22 cellular contexts compared by ENCODE assay signal in genomic region chr10:9535744-9536143, GRCh38.
A peak's percentile ranks its signal among the peaks of the same experiment; 100 is the strongest.
DNase-seq lines count a peak whose midpoint lies in the region; ATAC-seq, FAIRE-seq and TF ChIP-seq lines count a peak whose summit lies in the region.
"Had no signal": no experiment of that assay in that cellular context is flagged by ENCODE, and none has a peak within 500 bp of the region (broad histone marks: within the 10 kb centered on the region; RNA-seq: fewer than 3 reads in every experiment).

No MANE protein-coding gene starts in this region.

- H3K14ac ChIP-seq in H9 (ENCODE audit: insufficient read depth, low read length) (no peak overlapping the region), H1 (ENCODE audit: insufficient read length) (no peak overlapping the region)

- H2AK5ac ChIP-seq in H9 (ENCODE audit: insufficient read length, low read length) (no peak overlapping the region), H1 (ENCODE audit: low read depth, low read length) (no peak overlapping the region)

- H3K18ac ChIP-seq in H9 (ENCODE audit: insufficient read length, low read depth, low read length): no peak overlapping the region
- H3K18ac ChIP-seq in H1 (ENCODE audit: extremely low read depth, low read length): no peak overlapping the region

- ATAC-seq in GM19035 (IDR thresholded peaks at IDR 0.05; ENCODE audit: unreplicated experiment) (peak; percentile 90), HG03175 (IDR thresholded peaks at IDR 0.05; ENCODE audit: unreplicated experiment) (peak; percentile 73), GM19324 (IDR thresholded peaks at IDR 0.05; ENCODE audit: low FRiP score, unreplicated experiment) (no peak)
- ATAC-seq: mucosa of descending colon; stimulated activated naive CD8-positive, alpha-beta T cell treated with anti-CD3 and anti-CD28 coated beads, Interleukin-15, Interleukin-2, amounts not matched to agents 100 U/mL and 50 U/mL, for 24 hours had no signal

- peaks cover 12 to 13% of the 10 kb centered on the region in 2 experiments for H3K4me1 Mint-ChIP-seq in H9

- no peak for FAIRE-seq in H1 (lab: Jason Lieb, UNC)
- FAIRE-seq: H54, small intestine had no signal

- TF ChIP-seq EP300 in H1 (IDR thresholded peaks at IDR 0.05; ENCODE audit: borderline replicate concordance in 1 of 2, low read depth in 2 of 2, low read length in 2 of 2): no peak

- H3K79me2 ChIP-seq in H9 (ENCODE audit: insufficient read depth, low read length) (no peaks in the 10 kb centered on the region), H1 (ENCODE audit: control insufficient read depth in 1 of 2, insufficient read depth in 2 of 2, low read length in 2 of 2) (no peaks in the 10 kb centered on the region)

- H3K27me3 ChIP-seq in H9 (ENCODE audit: insufficient read depth, low read length) (no peaks in the 10 kb centered on the region), H1 (replicated peaks in 1 of 4; ENCODE audit: control insufficient read depth in 3 of 4, extremely low read depth in 1 of 4, insufficient read depth in 3 of 4, low read length in 3 of 4) (no peaks in the 10 kb centered on the region)
- H3K27me3 ChIP-seq: BLaER1 treated with 17β-estradiol and CSF1 and Interleukin-3, amounts not matched to agents 10 nM and 100 nM; ovary had no signal

- intact Hi-C loops in posterior cingulate gyrus (cut with DNase I): no loop called here

- H2AFZ ChIP-seq in H9 (ENCODE audit: low read length) (no peak overlapping the region), H1 (ENCODE audit: low read length) (peak overlapping the region; percentile 64; the same call in 1 of the 2 replicates)

- CTCF ChIA-PET in H1 (lab: Charles Lee; ENCODE audit: partially characterized antibody): interaction anchor here (0.7 to 1.0 kb wide), 2 partner anchors 8 to 590 kb away, joined by 3 read pairs; no protein-coding TSS in a partner anchor

- no peaks in the 10 kb centered on the region; a peak in 1 of 8 replicates for H3K36me3 ChIP-seq in H1 (ENCODE audit: control insufficient read depth in 2 of 4, insufficient read depth in 4 of 4, low read length in 3 of 4)
- H3K36me3 ChIP-seq: BLaER1 treated with 17β-estradiol and CSF1 and Interleukin-3, amounts not matched to agents 10 nM and 100 nM; ovary had no signal

- H2BK5ac ChIP-seq in H9 (ENCODE audit: insufficient read length, low read length) (no peak overlapping the region), H1 (ENCODE audit: low read depth, low read length) (no peak overlapping the region)

- H3K9me3 Mint-ChIP-seq in H9: no peaks in the 10 kb centered on the region; a peak in 1 of 5 replicates

- no peak overlapping the region for H3K56ac ChIP-seq in H9 (ENCODE audit: insufficient read length, low read depth, low read length)
- H3K56ac ChIP-seq in H1 (replicated peaks; ENCODE audit: insufficient read length, low read depth, low read length): no peak overlapping the region

- H3K4me1 ChIP-seq in H9 (ENCODE audit: insufficient read depth, low read length): no peaks in the 10 kb centered on the region; the same call in 1 of the 2 replicates
- peaks cover 0 to 5% (median 1%) of the 10 kb centered on the region in 4 experiments; a peak in 3 of 7 replicates for H3K4me1 ChIP-seq in H1 (replicated peaks in 1 of 4; ENCODE audit: control insufficient read depth in 3 of 4, insufficient read depth in 4 of 4, low read length in 3 of 4)

- H3K79me1 ChIP-seq in H9 (ENCODE audit: insufficient read depth, low read depth, low read length, poor library complexity, severe bottlenecking): no peaks in the 10 kb centered on the region
- no peaks in the 10 kb centered on the region for H3K79me1 ChIP-seq in H1 (ENCODE audit: low read depth, low read length)

- H4K20me1 ChIP-seq in H9 (ENCODE audit: control insufficient read depth, insufficient read depth, insufficient read length) (no peaks in the 10 kb centered on the region), H1 (replicated peaks in 1 of 2; ENCODE audit: control insufficient read depth in 1 of 2, insufficient read depth in 2 of 2, low read length in 2 of 2) (no peaks in the 10 kb centered on the region)
- H4K20me1 ChIP-seq: BLaER1 treated with 17β-estradiol and CSF1 and Interleukin-3, amounts not matched to agents 10 nM and 100 nM had no signal

- peak overlapping the region; percentile 5 to 82 (median 5); a peak in 4 of 7 replicates for H3K27ac Mint-ChIP-seq in H9
- H3K27ac Mint-ChIP-seq: dendritic cell treated with granulocyte-macrophage colony-stimulating factor and Interleukin-4, amounts not matched to agents 40 ng/mL and 50 ng/mL, for 4 days had no signal

- no peak overlapping the region for H3K4me3 ChIP-seq in H1 (ENCODE audit: extremely low read depth in 1 of 4, insufficient read depth in 2 of 4, low read depth in 3 of 4, low read length in 4 of 4)
- H3K4me3 ChIP-seq: BLaER1 treated with 17β-estradiol and CSF1 and Interleukin-3, amounts not matched to agents 10 nM and 100 nM; mucosa of descending colon; ovary had no signal

- H2BK12ac ChIP-seq in H9 (ENCODE audit: insufficient read length, low read depth, low read length) (no peak overlapping the region), H1 (ENCODE audit: low read depth, low read length) (no peak overlapping the region)

- no peak overlapping the region for H4K5ac ChIP-seq in H9 (ENCODE audit: insufficient read length, low read depth, low read length)
- no peak overlapping the region for H4K5ac ChIP-seq in H1 (ENCODE audit: insufficient read length, low read depth, low read length)

- H3K4ac ChIP-seq in H9 (ENCODE audit: low read depth, low read length) (no peak overlapping the region), H1 (replicated peaks; ENCODE audit: insufficient read length, low read depth, low read length) (no peak overlapping the region)

- no peak overlapping the region for H3K23ac ChIP-seq in H9 (ENCODE audit: insufficient read length, low read depth, low read length)
- H3K23ac ChIP-seq in H1 (ENCODE audit: insufficient read length): no peak overlapping the region

- no peaks in the 10 kb centered on the region; the same call in 1 of the 2 replicates for H3K27me3 Mint-ChIP-seq in H9 (ENCODE audit: low read depth)
- H3K27me3 Mint-ChIP-seq: dendritic cell treated with granulocyte-macrophage colony-stimulating factor and Interleukin-4, amounts not matched to agents 40 ng/mL and 50 ng/mL, for 4 days had no signal

- WGBS in H9 (ENCODE audit: extremely low coverage, insufficient read length, low lambda C conversion rate): no CpG with 5 or more reads among the region's 4 CpGs
- WGBS in H1 (ENCODE audit: extremely low coverage in 1 of 2, insufficient coverage in 1 of 2, insufficient read length in 1 of 2, insufficient replicate concordance in 2 of 2, low coverage in 1 of 2, low lambda C conversion rate in 2 of 2, missing lambda C conversion rate in 1 of 2), 2 experiments: 79% methylated on average over 4 of the region's 4 CpGs; no CpG with 5 or more reads in 1 of the 2 experiments

- no peak overlapping the region for H3K9ac ChIP-seq in H9 (ENCODE audit: extremely low read depth, insufficient read length, low read length)
- H3K9ac ChIP-seq in H1 (replicated peaks in 1 of 4; ENCODE audit: extremely low read depth in 1 of 4, low read depth in 3 of 4, low read length in 3 of 4): no peak overlapping the region
- H3K9ac ChIP-seq: BLaER1 treated with 17β-estradiol and CSF1 and Interleukin-3, amounts not matched to agents 10 nM and 100 nM had no signal

- no peak overlapping the region for H2BK120ac ChIP-seq in H9 (ENCODE audit: low read depth, low read length, poor library complexity, severe bottlenecking)
- H2BK120ac ChIP-seq in H1 (replicated peaks; ENCODE audit: low read depth, low read length): no peak overlapping the region

- H2BK15ac ChIP-seq in H9 (ENCODE audit: low read depth, low read length): no peak overlapping the region
- H2BK15ac ChIP-seq in H1 (ENCODE audit: low read length): no peak overlapping the region

- H4K91ac ChIP-seq in H9 (ENCODE audit: insufficient read length, low read depth, low read length) (no peak overlapping the region), H1 (replicated peaks; ENCODE audit: insufficient read length, low read length) (no peak overlapping the region)

- TF ChIP-seq CTCF in H9 (conservative IDR thresholded peaks at IDR 0.05) (no peak), H1 (IDR thresholded peaks at IDR 0.05; ENCODE audit: control extremely low read depth in 1 of 3, insufficient read depth in 1 of 3, low read depth in 1 of 3, low read length in 3 of 3) (no peak)

- H2BK20ac ChIP-seq in H9 (ENCODE audit: low read depth, low read length, poor library complexity, severe bottlenecking): no peak overlapping the region
- no peak overlapping the region for H2BK20ac ChIP-seq in H1 (ENCODE audit: low read length)

- H3K4me2 ChIP-seq in H9 (ENCODE audit: insufficient read depth, insufficient read length, low read length) (no peak overlapping the region), H1 (ENCODE audit: insufficient read depth in 1 of 2, low read depth in 2 of 2, low read length in 2 of 2) (no peak overlapping the region)

- H3K36me3 Mint-ChIP-seq in H9 (ENCODE audit: insufficient read depth in 1 of 3, low read depth in 3 of 3): no peaks in the 10 kb centered on the region; a peak in 1 of 7 replicates

- DNase-seq in H9 (no peak), H1 (ENCODE audit: low read depth in 1 of 2, low spot score in 2 of 2) (no peak), COLO829 (ENCODE audit: low spot score) (no peak), posterior cingulate gyrus (no peak), UCSD-AML1 (lab: John Stamatoyannopoulos, UW; ENCODE audit: unreplicated experiment) (no peak)
- DNase-seq: activated naive CD4-positive, alpha-beta T cell; EL; kidney glomerular epithelial cell; mucosa of descending colon; NCI-H1436 treated with DMSO at 0.1 percent for 48 hours; NCI-H510A treated with DMSO at 0.1 percent for 48 hours; OCI-M1; ovary; small intestine; stimulated activated naive CD8-positive, alpha-beta T cell treated with anti-CD3 and anti-CD28 coated beads, Interleukin-15, Interleukin-2, amounts not matched to agents 100 U/mL and 50 U/mL, for 24 hours had no signal

- no peak overlapping the region for H3T11ph ChIP-seq in H9 (ENCODE audit: low read length)

- no peaks in the 10 kb centered on the region for H3K23me2 ChIP-seq in H9 (ENCODE audit: insufficient read length, low read depth, low read length, poor library complexity, severe bottlenecking)
- no peaks in the 10 kb centered on the region; the same call in 1 of the 2 replicates for H3K23me2 ChIP-seq in H1 (ENCODE audit: low read depth, low read length)

- no peak overlapping the region for H3K27ac ChIP-seq in H9 (ENCODE audit: insufficient read length, low read depth, low read length)
- peak overlapping the region; percentile 59; the same call in 1 of the 2 replicates for H3K27ac ChIP-seq in H1 (ENCODE audit: low read depth, low read length)
- H3K27ac ChIP-seq: BLaER1 treated with 17β-estradiol and CSF1 and Interleukin-3, amounts not matched to agents 10 nM and 100 nM; ovary; VCaP had no signal

- H3K4me3 Mint-ChIP-seq in H9: no peak overlapping the region; a peak in 1 of 5 replicates
- H3K4me3 Mint-ChIP-seq: dendritic cell treated with granulocyte-macrophage colony-stimulating factor and Interleukin-4, amounts not matched to agents 40 ng/mL and 50 ng/mL, for 4 days had no signal

- H4K8ac ChIP-seq in H9 (replicated peaks; ENCODE audit: insufficient read length, low read depth, low read length): no peak overlapping the region
- no peak overlapping the region for H4K8ac ChIP-seq in H1 (ENCODE audit: extremely low read depth, insufficient read depth, low read length)

- no peak for TF ChIP-seq RAD21 in H1 (IDR thresholded peaks at IDR 0.05 in 1 of 2, conservative IDR thresholded peaks at IDR 0.05 in 1 of 2; ENCODE audit: low read depth in 2 of 2, low read length in 2 of 2)

- POLR2A ChIA-PET in H1 (lab: Charles Lee; ENCODE audit: partially characterized antibody): no interaction called here

- no peaks in the 10 kb centered on the region for H3K9me3 ChIP-seq in H9 (ENCODE audit: control insufficient read depth, low read depth, low read length)
- H3K9me3 ChIP-seq in H1 (ENCODE audit: insufficient read depth in 2 of 2, low read depth in 1 of 2, low read length in 1 of 2): no peaks in the 10 kb centered on the region
- H3K9me3 ChIP-seq: BLaER1 treated with 17β-estradiol and CSF1 and Interleukin-3, amounts not matched to agents 10 nM and 100 nM; mucosa of descending colon; ovary had no signal

- no peak for TF ChIP-seq POLR2A in H1 (IDR thresholded peaks at IDR 0.05; ENCODE audit: control extremely low read depth in 1 of 2, low read depth in 2 of 2, low read length in 2 of 2)
